8 cellular contexts compared by ENCODE assay signal in genomic region chr9:108934323-108934885, GRCh38. TPM values are rescaled to one million over a fixed set of nuclear protein-coding genes. Genes with fewer than 3 reads are reported as not detected.
DNase-seq lines count a peak whose midpoint lies in the region; ATAC-seq and TF ChIP-seq lines count a peak whose summit lies in the region.

Gene ABITRAM (plus strand): TSS chr9:108934400. CDS start chr9:108934487, 87 bp downstream.

- peak; percentile 92 for DNase-seq in GM12865 (ENCODE audit: low read depth)
- DNase-seq in NCI-H1105 (lab: John Stamatoyannopoulos, UW), result peak; percentile 83
- peak; percentile 69 to 89 (median 71) for DNase-seq in T-helper 1 cell
- peak in 56 of 58 donors; percentile 50 to 95 (median 83) for DNase-seq in anterior cingulate cortex (lab: John Stamatoyannopoulos, UW)
- DNase-seq in right cardiac atrium, result peak; percentile 81 to 91 (median 91)
- DNase-seq in pulmonary artery endothelial cell (ENCODE audit: low read depth, low spot score), result peak; percentile 40
- peak; percentile 56 to 72 for DNase-seq in uterus

- intact Hi-C loops in right cardiac atrium (cut with DNase I) (no loop called here), uterus (cut with DNase I; ENCODE audit: low total_unique reads) (no loop called here)

- no peaks in the 10 kb centered on the region for H3K27me3 ChIP-seq in right cardiac atrium (ENCODE audit: control insufficient read depth, insufficient read depth)
- no peaks in the 10 kb centered on the region for H3K27me3 ChIP-seq in uterus

- H3K27ac ChIP-seq in right cardiac atrium (ENCODE audit: low read length) (peak within 1 kb of the TSS; percentile 55), uterus (peak within 1 kb of the TSS; percentile 89 to 90)

- TF ChIP-seq CTCF in GM12865 (IDR thresholded peaks at IDR 0.05; ENCODE audit: insufficient read depth, low read depth, low read length, missing control alignments) (no peak), uterus (IDR thresholded peaks at IDR 0.05) (peak in 1 of 4 experiments; percentile 1)

- under 1% methylated on average over 47 of the region's 47 CpGs for WGBS in right cardiac atrium

- no peaks in the 10 kb centered on the region for H3K36me3 ChIP-seq in uterus

- ATAC-seq in HG02623 (IDR thresholded peaks at IDR 0.05; ENCODE audit: unreplicated experiment), result peak; percentile 76
- peak; percentile 95 to 96 for ATAC-seq in right cardiac atrium

- H3K4me3 ChIP-seq in GM12865 (ENCODE audit: low read depth, low read length) (peak within 1 kb of the TSS; percentile 69), right cardiac atrium (ENCODE audit: low read length) (peak within 1 kb of the TSS; percentile 56), uterus (peak within 1 kb of the TSS; percentile 87 to 96)

- H3K9me3 ChIP-seq in right cardiac atrium (ENCODE audit: control insufficient read depth, low read length) (no peaks in the 10 kb centered on the region), uterus (no peaks in the 10 kb centered on the region)

- peak in 1 of 2 donors; percentile 5 for TF ChIP-seq POLR2A in uterus (IDR thresholded peaks at IDR 0.05)

- H3K4me1 ChIP-seq in right cardiac atrium (ENCODE audit: control insufficient read depth, insufficient read depth, low read length) (peaks cover 6% of the 10 kb centered on the region), uterus (peaks cover 5% of the 10 kb centered on the region in 2 donors)

RNA-seq across cellular contexts. Expression of gene ABITRAM, which starts in this region (rescaled TPM):
- total RNA-seq in right cardiac atrium (10 to 100 TPM in 2 of 4 donors, 1 to 10 TPM in 2; 5.6 to 12.9 (median 10.0) TPM), pulmonary artery endothelial cell (3.8 and 4.6 TPM in 2 replicates), uterus (10 to 100 TPM in 1 of 4 donors, 1 to 10 TPM in 3; 1.3 to 13.1 (median 6.3) TPM)
- polyA plus RNA-seq in right cardiac atrium, result 12.7 TPM

Comparison
In these comparisons a context has a peak if more than half of its experiments do, and no peak if none do; other contexts are left out.
1. Peak in every context shown above with its lines: DNase-seq, ATAC-seq, H3K4me3 ChIP-seq and H3K27ac ChIP-seq.
2. DNase-seq: peak in every context shown above with its lines; median percentile 92 in GM12865; 91 in right cardiac atrium; 83 in NCI-H1105; 83 in anterior cingulate cortex; 71 in T-helper 1 cell; 64 in uterus; 40 in pulmonary artery endothelial cell.